24 cellular contexts compared by ENCODE assay signal in genomic region chr17:17513626-17514025, GRCh38.
"Had no signal": no experiment of that assay in that cellular context is flagged by ENCODE, and none has a peak within 500 bp of the region (broad histone marks: within the 10 kb centered on the region; RNA-seq: fewer than 3 reads in every experiment).

No MANE protein-coding gene starts in this region.

- H3K27ac ChIP-seq: cardiac muscle cell, epithelial cell of prostate, right atrium auricular region, tibial artery, WERI-Rb-1 had no signal

- H3K27me3 ChIP-seq: cardiac muscle cell, dorsolateral prefrontal cortex, right atrium auricular region, tibial artery had no signal

- H3K4me1 ChIP-seq: right atrium auricular region had no signal

- DNase-seq: activated CD4-positive, alpha-beta T cell treated with anti-CD3 and anti-CD28 coated beads for 1 hour; activated CD4-positive, alpha-beta T cell treated with anti-CD3 and anti-CD28 coated beads, Interleukin-2, amount 50 U/mL, for 4 hours; activated gamma-delta T cell; activated T-cell treated with anti-CD3 and anti-CD28 coated beads, Interleukin-2, amount 50 U/mL, for 72 hours; endodermal cell; foreskin fibroblast; hippocampal formation; islet precursor cell; nucleus accumbens; stimulated activated CD4-positive, alpha-beta T cell treated with anti-CD3 and anti-CD28 coated beads, Interleukin-12 subunit alpha, Interleukin-12 subunit beta, amount 100 ng/mL, for 4 hours; stimulated activated CD4-positive, alpha-beta T cell treated with anti-CD3 and anti-CD28 coated beads, Interleukin-1b, Interleukin-23, amount 100 ng/mL, for 48 hours; stimulated activated CD8-positive, alpha-beta memory T cell treated with anti-CD3 and anti-CD28 coated beads, Interleukin-4, amount 100 ng/mL, for 48 hours; stimulated activated naive CD8-positive, alpha-beta T cell treated with anti-CD3 and anti-CD28 coated beads, Interleukin-15, Interleukin-2, amounts not matched to agents 100 U/mL and 50 U/mL, for 24 hours; substantia nigra; SW 1271; T-helper 2 cell; tibial artery; WERI-Rb-1 had no signal

- H3K36me3 ChIP-seq: cardiac muscle cell, right atrium auricular region, tibial artery, WERI-Rb-1 had no signal

- ATAC-seq: activated T-cell treated with anti-CD3 and anti-CD28 coated beads, Interleukin-2, amount 50 U/mL, for 72 hours; naive thymus-derived CD8-positive, alpha-beta T cell; stimulated activated naive CD8-positive, alpha-beta T cell treated with anti-CD3 and anti-CD28 coated beads, Interleukin-15, Interleukin-2, amounts not matched to agents 100 U/mL and 50 U/mL, for 24 hours had no signal

- H3K4me3 ChIP-seq: cardiac muscle cell, dorsolateral prefrontal cortex, right atrium auricular region, tibial artery had no signal

- H3K9me3 ChIP-seq: right atrium auricular region, tibial artery had no signal

- FAIRE-seq: urothelium cell line had no signal
